Comparison of ENCODE assay signal across 1 cellular context in genomic region chr3:81985996-81986723, GRCh38.
TF ChIP-seq lines count a peak whose summit lies in the region.

No MANE protein-coding gene starts in this region.

TF ChIP-seq in HepG2, 621 proteins besides CTCF, POLR2A, EP300 and RAD21 (continued from another document and continues in another):
- TF ChIP-seq, protein P1, sequence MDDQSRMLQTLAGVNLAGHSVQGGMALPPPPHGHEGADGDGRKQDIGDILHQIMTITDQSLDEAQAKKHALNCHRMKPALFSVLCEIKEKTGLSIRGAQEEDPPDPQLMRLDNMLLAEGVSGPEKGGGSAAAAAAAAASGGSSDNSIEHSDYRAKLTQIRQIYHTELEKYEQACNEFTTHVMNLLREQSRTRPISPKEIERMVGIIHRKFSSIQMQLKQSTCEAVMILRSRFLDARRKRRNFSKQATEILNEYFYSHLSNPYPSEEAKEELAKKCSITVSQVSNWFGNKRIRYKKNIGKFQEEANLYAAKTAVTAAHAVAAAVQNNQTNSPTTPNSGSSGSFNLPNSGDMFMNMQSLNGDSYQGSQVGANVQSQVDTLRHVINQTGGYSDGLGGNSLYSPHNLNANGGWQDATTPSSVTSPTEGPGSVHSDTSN (CRISPR knock-in tag; IDR thresholded peaks at IDR 0.05; ENCODE audit: borderline replicate concordance): no peak
- TF ChIP-seq DMAP1 (CRISPR knock-in tag; IDR thresholded peaks at IDR 0.05): peak; percentile 66; the same call in 1 of the 2 replicates
- TF ChIP-seq NR2F6 (IDR thresholded peaks at IDR 0.05): no peak
- no peak for TF ChIP-seq NR2F6 (CRISPR knock-in tag; IDR thresholded peaks at IDR 0.05)
- no peak for TF ChIP-seq XBP1 (CRISPR knock-in tag; IDR thresholded peaks at IDR 0.05)
- no peak for TF ChIP-seq ZNF431 (CRISPR knock-in tag; IDR thresholded peaks at IDR 0.05; ENCODE audit: borderline replicate concordance, low read depth)
- TF ChIP-seq ZNF101 (CRISPR knock-in tag; IDR thresholded peaks at IDR 0.05; ENCODE audit: borderline replicate concordance, low read depth): no peak
- no peak for TF ChIP-seq ZNF879 (CRISPR knock-in tag; IDR thresholded peaks at IDR 0.05)
- TF ChIP-seq, protein P2, sequence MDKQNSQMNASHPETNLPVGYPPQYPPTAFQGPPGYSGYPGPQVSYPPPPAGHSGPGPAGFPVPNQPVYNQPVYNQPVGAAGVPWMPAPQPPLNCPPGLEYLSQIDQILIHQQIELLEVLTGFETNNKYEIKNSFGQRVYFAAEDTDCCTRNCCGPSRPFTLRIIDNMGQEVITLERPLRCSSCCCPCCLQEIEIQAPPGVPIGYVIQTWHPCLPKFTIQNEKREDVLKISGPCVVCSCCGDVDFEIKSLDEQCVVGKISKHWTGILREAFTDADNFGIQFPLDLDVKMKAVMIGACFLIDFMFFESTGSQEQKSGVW (CRISPR knock-in tag; IDR thresholded peaks at IDR 0.05; ENCODE audit: borderline replicate concordance): no peak
- TF ChIP-seq MEF2D (CRISPR knock-in tag; IDR thresholded peaks at IDR 0.05): no peak
- TF ChIP-seq ARNT (IDR thresholded peaks at IDR 0.05): no peak
- TF ChIP-seq, protein P3, sequence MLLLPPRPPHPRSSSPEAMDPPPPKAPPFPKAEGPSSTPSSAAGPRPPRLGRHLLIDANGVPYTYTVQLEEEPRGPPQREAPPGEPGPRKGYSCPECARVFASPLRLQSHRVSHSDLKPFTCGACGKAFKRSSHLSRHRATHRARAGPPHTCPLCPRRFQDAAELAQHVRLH (CRISPR knock-in tag; IDR thresholded peaks at IDR 0.05; ENCODE audit: borderline replicate concordance, low read depth): peak; percentile 71; the same call in 1 of the 2 replicates
- 0 out of 2 replicates have a peak, but pooled peaks have one; percentile 32 for TF ChIP-seq REPIN1 (CRISPR knock-in tag; IDR thresholded peaks at IDR 0.05; ENCODE audit: borderline replicate concordance, low read depth)
- TF ChIP-seq ZNF607 (CRISPR knock-in tag; IDR thresholded peaks at IDR 0.05; ENCODE audit: borderline replicate concordance): no peak
- TF ChIP-seq DR1 (CRISPR knock-in tag; IDR thresholded peaks at IDR 0.05): no peak
- TF ChIP-seq ZBTB39 (CRISPR knock-in tag; IDR thresholded peaks at IDR 0.05): no peak
- no peak; the same call in 1 of the 2 replicates for TF ChIP-seq ZNF816 (CRISPR knock-in tag; IDR thresholded peaks at IDR 0.05; ENCODE audit: borderline replicate concordance)
- TF ChIP-seq ZNF570 (CRISPR knock-in tag; IDR thresholded peaks at IDR 0.05; ENCODE audit: borderline replicate concordance): no peak
- no peak for TF ChIP-seq MLLT10 (CRISPR knock-in tag; IDR thresholded peaks at IDR 0.05)
- no peak; the same call in 1 of the 2 replicates for TF ChIP-seq NFYC (CRISPR knock-in tag; IDR thresholded peaks at IDR 0.05)
- TF ChIP-seq, protein P4, sequence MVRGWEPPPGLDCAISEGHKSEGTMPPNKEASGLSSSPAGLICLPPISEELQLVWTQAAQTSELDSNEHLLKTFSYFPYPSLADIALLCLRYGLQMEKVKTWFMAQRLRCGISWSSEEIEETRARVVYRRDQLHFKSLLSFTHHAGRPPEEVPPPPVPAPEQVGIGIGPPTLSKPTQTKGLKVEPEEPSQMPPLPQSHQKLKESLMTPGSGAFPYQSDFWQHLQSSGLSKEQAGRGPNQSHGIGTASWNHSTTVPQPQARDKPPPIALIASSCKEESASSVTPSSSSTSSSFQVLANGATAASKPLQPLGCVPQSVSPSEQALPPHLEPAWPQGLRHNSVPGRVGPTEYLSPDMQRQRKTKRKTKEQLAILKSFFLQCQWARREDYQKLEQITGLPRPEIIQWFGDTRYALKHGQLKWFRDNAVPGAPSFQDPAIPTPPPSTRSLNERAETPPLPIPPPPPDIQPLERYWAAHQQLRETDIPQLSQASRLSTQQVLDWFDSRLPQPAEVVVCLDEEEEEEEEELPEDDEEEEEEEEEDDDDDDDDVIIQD (CRISPR knock-in tag; IDR thresholded peaks at IDR 0.05; ENCODE audit: low read depth): peak; percentile 50; the same call in 1 of the 2 replicates
- TF ChIP-seq MTF2 (CRISPR knock-in tag; IDR thresholded peaks at IDR 0.05; ENCODE audit: borderline replicate concordance): no peak
- no peak for TF ChIP-seq ZBTB37 (CRISPR knock-in tag; IDR thresholded peaks at IDR 0.05)
- TF ChIP-seq ZEB1 (IDR thresholded peaks at IDR 0.05; ENCODE audit: insufficient replicate concordance, low read depth): no peak
- no peak for TF ChIP-seq U2AF2 (IDR thresholded peaks at IDR 0.05; ENCODE audit: low read depth, low read length)
- TF ChIP-seq TERF1 (CRISPR knock-in tag; IDR thresholded peaks at IDR 0.05): no peak
- peak; percentile 41; the same call in 1 of the 2 replicates for TF ChIP-seq SMAD3 (CRISPR knock-in tag; IDR thresholded peaks at IDR 0.05)
- no peak for TF ChIP-seq NCOA5 (CRISPR knock-in tag; IDR thresholded peaks at IDR 0.05)
- TF ChIP-seq, protein P5, sequence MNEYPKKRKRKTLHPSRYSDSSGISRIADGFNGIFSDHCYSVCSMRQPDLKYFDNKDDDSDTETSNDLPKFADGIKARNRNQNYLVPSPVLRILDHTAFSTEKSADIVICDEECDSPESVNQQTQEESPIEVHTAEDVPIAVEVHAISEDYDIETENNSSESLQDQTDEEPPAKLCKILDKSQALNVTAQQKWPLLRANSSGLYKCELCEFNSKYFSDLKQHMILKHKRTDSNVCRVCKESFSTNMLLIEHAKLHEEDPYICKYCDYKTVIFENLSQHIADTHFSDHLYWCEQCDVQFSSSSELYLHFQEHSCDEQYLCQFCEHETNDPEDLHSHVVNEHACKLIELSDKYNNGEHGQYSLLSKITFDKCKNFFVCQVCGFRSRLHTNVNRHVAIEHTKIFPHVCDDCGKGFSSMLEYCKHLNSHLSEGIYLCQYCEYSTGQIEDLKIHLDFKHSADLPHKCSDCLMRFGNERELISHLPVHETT (CRISPR knock-in tag; conservative IDR thresholded peaks at IDR 0.05): no peak
- TF ChIP-seq SMARCE1 (IDR thresholded peaks at IDR 0.05; ENCODE audit: borderline replicate concordance): no peak
- no peak for TF ChIP-seq CHCHD3 (CRISPR knock-in tag; IDR thresholded peaks at IDR 0.05)
- TF ChIP-seq, protein P6, sequence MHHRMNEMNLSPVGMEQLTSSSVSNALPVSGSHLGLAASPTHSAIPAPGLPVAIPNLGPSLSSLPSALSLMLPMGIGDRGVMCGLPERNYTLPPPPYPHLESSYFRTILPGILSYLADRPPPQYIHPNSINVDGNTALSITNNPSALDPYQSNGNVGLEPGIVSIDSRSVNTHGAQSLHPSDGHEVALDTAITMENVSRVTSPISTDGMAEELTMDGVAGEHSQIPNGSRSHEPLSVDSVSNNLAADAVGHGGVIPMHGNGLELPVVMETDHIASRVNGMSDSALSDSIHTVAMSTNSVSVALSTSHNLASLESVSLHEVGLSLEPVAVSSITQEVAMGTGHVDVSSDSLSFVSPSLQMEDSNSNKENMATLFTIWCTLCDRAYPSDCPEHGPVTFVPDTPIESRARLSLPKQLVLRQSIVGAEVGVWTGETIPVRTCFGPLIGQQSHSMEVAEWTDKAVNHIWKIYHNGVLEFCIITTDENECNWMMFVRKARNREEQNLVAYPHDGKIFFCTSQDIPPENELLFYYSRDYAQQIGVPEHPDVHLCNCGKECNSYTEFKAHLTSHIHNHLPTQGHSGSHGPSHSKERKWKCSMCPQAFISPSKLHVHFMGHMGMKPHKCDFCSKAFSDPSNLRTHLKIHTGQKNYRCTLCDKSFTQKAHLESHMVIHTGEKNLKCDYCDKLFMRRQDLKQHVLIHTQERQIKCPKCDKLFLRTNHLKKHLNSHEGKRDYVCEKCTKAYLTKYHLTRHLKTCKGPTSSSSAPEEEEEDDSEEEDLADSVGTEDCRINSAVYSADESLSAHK (CRISPR knock-in tag; IDR thresholded peaks at IDR 0.05; ENCODE audit: borderline replicate concordance): no peak
- TF ChIP-seq SUZ12 (IDR thresholded peaks at IDR 0.05; ENCODE audit: low read depth, low read length): no peak
- TF ChIP-seq ZNF883 (CRISPR knock-in tag; IDR thresholded peaks at IDR 0.05; ENCODE audit: not compliant biosample characterization): no peak
- TF ChIP-seq ZBTB42 (CRISPR knock-in tag; IDR thresholded peaks at IDR 0.05): no peak
- TF ChIP-seq, protein P7, sequence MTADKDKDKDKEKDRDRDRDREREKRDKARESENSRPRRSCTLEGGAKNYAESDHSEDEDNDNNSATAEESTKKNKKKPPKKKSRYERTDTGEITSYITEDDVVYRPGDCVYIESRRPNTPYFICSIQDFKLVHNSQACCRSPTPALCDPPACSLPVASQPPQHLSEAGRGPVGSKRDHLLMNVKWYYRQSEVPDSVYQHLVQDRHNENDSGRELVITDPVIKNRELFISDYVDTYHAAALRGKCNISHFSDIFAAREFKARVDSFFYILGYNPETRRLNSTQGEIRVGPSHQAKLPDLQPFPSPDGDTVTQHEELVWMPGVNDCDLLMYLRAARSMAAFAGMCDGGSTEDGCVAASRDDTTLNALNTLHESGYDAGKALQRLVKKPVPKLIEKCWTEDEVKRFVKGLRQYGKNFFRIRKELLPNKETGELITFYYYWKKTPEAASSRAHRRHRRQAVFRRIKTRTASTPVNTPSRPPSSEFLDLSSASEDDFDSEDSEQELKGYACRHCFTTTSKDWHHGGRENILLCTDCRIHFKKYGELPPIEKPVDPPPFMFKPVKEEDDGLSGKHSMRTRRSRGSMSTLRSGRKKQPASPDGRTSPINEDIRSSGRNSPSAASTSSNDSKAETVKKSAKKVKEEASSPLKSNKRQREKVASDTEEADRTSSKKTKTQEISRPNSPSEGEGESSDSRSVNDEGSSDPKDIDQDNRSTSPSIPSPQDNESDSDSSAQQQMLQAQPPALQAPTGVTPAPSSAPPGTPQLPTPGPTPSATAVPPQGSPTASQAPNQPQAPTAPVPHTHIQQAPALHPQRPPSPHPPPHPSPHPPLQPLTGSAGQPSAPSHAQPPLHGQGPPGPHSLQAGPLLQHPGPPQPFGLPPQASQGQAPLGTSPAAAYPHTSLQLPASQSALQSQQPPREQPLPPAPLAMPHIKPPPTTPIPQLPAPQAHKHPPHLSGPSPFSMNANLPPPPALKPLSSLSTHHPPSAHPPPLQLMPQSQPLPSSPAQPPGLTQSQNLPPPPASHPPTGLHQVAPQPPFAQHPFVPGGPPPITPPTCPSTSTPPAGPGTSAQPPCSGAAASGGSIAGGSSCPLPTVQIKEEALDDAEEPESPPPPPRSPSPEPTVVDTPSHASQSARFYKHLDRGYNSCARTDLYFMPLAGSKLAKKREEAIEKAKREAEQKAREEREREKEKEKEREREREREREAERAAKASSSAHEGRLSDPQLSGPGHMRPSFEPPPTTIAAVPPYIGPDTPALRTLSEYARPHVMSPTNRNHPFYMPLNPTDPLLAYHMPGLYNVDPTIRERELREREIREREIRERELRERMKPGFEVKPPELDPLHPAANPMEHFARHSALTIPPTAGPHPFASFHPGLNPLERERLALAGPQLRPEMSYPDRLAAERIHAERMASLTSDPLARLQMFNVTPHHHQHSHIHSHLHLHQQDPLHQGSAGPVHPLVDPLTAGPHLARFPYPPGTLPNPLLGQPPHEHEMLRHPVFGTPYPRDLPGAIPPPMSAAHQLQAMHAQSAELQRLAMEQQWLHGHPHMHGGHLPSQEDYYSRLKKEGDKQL (CRISPR knock-in tag; IDR thresholded peaks at IDR 0.05; ENCODE audit: low read depth): no peak
- TF ChIP-seq HMG20A (CRISPR knock-in tag; IDR thresholded peaks at IDR 0.05; ENCODE audit: borderline replicate concordance): no peak
- no peak for TF ChIP-seq ZNF460 (CRISPR knock-in tag; IDR thresholded peaks at IDR 0.05; ENCODE audit: borderline replicate concordance)
- TF ChIP-seq LCORL (IDR thresholded peaks at IDR 0.05): 0 out of 2 replicates have a peak, but pooled peaks have one; percentile 38
- TF ChIP-seq LCORL (CRISPR knock-in tag; IDR thresholded peaks at IDR 0.05): no peak
- no peak for TF ChIP-seq EZH2 (conservative IDR thresholded peaks at IDR 0.05; ENCODE audit: low read depth, low read length)
